Comparison of ENCODE assay signal across 16 cellular contexts in the genomic region with DNA sequence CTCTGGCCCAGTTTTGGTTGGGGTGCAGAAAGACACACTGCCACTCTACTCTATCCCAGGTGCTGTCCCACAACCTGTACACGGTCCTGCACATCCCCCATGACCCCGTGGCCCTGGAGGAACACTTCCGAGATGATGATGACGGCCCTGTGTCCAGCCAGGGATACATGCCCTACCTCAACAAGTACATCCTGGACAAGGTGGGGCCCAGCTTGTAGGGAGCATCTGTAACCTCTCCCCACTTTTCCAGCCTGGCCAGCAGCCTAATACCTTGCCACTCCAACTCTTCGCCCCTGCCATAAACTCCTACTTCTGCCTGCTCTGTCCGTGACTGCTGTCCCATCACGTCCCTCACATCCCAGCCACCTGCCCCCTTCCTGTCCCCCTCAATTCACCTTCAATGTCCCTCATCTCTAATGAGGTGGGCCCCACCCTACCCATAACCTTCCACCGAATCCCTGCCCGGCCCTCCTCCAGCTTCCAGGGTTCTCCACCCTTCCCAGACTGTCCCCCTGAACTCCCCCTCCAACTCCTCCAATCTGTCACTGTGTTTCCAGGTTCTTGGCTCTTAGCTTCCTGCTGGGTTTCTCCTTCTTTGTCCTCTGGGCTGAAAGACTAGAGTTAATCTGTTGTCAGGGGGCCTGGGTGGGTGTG. TPM values are rescaled to one million over a fixed set of nuclear protein-coding genes. Genes with fewer than 3 reads are reported as not detected.
DNase-seq lines count a peak whose midpoint lies in the region; ATAC-seq and TF ChIP-seq lines count a peak whose summit lies in the region.
"Had no signal": no experiment of that assay in that cellular context is flagged by ENCODE, and none has a peak within 500 bp of the region (broad histone marks: within the 10 kb centered on the region; RNA-seq: fewer than 3 reads in every experiment).

No MANE protein-coding gene starts in this region.

- CTCF ChIA-PET in T-cell (lab: Charles Lee), result interaction anchor here (1.1 to 2.3 kb wide), 4 partner anchors 9 to 18 kb away, joined by 4 to 9 read pairs (median 6); partner anchors contain the start of gene DEF6 (in 1 of the 2)

- peaks cover 62% of the 10 kb centered on the region for H3K36me3 Mint-ChIP-seq in activated CD4-positive, alpha-beta T cell treated with anti-CD3 and anti-CD28 coated beads, Interleukin-2, amount 10 ng/mL, durations not matched to agents 24 days and 14 days (ENCODE audit: low read depth)
- H3K36me3 Mint-ChIP-seq in T-cell, result peaks cover 59% of the 10 kb centered on the region

- no peak for ATAC-seq in T-cell (replicated peaks in 1 of 4)
- ATAC-seq in HG03571 (IDR thresholded peaks at IDR 0.05; ENCODE audit: unreplicated experiment), result no peak

- H3K27ac Mint-ChIP-seq in activated CD4-positive, alpha-beta T cell treated with anti-CD3 and anti-CD28 coated beads, Interleukin-2, amount 10 ng/mL, durations not matched to agents 24 days and 14 days, result peak overlapping the region; percentile 90
- peak overlapping the region; percentile 99 for H3K27ac Mint-ChIP-seq in T-cell

- no peak for TF ChIP-seq CTCF in coronary artery (IDR thresholded peaks at IDR 0.05)

- H3K27me3 Mint-ChIP-seq in activated CD4-positive, alpha-beta T cell treated with anti-CD3 and anti-CD28 coated beads, Interleukin-2, amount 10 ng/mL, durations not matched to agents 24 days and 14 days, result no peaks in the 10 kb centered on the region
- H3K27me3 Mint-ChIP-seq in T-cell, result no peaks in the 10 kb centered on the region

- POLR2A ChIA-PET in T-cell (lab: Charles Lee), result interaction anchor here in 1 of 2 donors (0.6 kb wide), 2 partner anchors 399 to 1230 kb away, joined by 3 to 8 read pairs; no protein-coding TSS in a partner anchor

- no peak for DNase-seq in activated CD4-positive, alpha-beta T cell treated with anti-CD3 and anti-CD28 coated beads, Interleukin-2, amount 10 ng/mL, durations not matched to agents 24 days and 14 days
- no peak for DNase-seq in activated CD4-positive, alpha-beta T cell treated with anti-CD3 and anti-CD28 coated beads, Interleukin-2, amount 50 U/mL, for 48 hours
- DNase-seq in T-cell (no peak), coronary artery (ENCODE audit: low spot score) (peak; percentile 50), posterior vena cava (ENCODE audit: low spot score) (peak; percentile 67), pons (ENCODE audit: low spot score) (no peak)
- no peak for DNase-seq in effector CD8-positive, alpha-beta T cell (lab: John Stamatoyannopoulos, UW)
- DNase-seq: Caco-2, glutamatergic neuron, mammary epithelial cell, NCI-H2029, NCI-H510A treated with DMSO at 0.1 percent for 48 hours, nucleus accumbens had no signal

- no peaks in the 10 kb centered on the region for H3K9me3 Mint-ChIP-seq in activated CD4-positive, alpha-beta T cell treated with anti-CD3 and anti-CD28 coated beads, Interleukin-2, amount 10 ng/mL, durations not matched to agents 24 days and 14 days
- H3K9me3 Mint-ChIP-seq in T-cell, result no peaks in the 10 kb centered on the region

- H3K4me3 Mint-ChIP-seq in activated CD4-positive, alpha-beta T cell treated with anti-CD3 and anti-CD28 coated beads, Interleukin-2, amount 10 ng/mL, durations not matched to agents 24 days and 14 days, result peak overlapping the region; percentile 74
- peak overlapping the region; percentile 70 to 78 (median 71) for H3K4me3 Mint-ChIP-seq in T-cell

- intact Hi-C loops in activated CD4-positive, alpha-beta T cell treated with anti-CD3 and anti-CD28 coated beads, Interleukin-2, amount 10 ng/mL, durations not matched to agents 24 days and 14 days (cut with micrococcal nuclease), result loop anchor here (1.0 to 2.0 kb wide), 2 partner anchors 10 to 17 kb away; no protein-coding TSS in a partner anchor
- intact Hi-C loops in posterior vena cava (cut with DNase I), result no loop called here

- no peak overlapping the region for H3K4me3 ChIP-seq in coronary artery
- H3K4me3 ChIP-seq: esophagus muscularis mucosa, SK-N-MC had no signal

- peaks cover 69% of the 10 kb centered on the region for H3K4me1 Mint-ChIP-seq in activated CD4-positive, alpha-beta T cell treated with anti-CD3 and anti-CD28 coated beads, Interleukin-2, amount 10 ng/mL, durations not matched to agents 24 days and 14 days
- peaks cover 82 to 91% (median 84%) of the 10 kb centered on the region in 3 donors for H3K4me1 Mint-ChIP-seq in T-cell

- H3K27ac ChIP-seq in coronary artery, result no peak overlapping the region
- H3K27ac ChIP-seq: esophagus muscularis mucosa, SK-N-MC had no signal

RNA-seq across cellular contexts. Expression of gene DEF6, which starts 12.1 kb away (rescaled TPM):
- total RNA-seq in activated CD4-positive, alpha-beta T cell treated with anti-CD3 and anti-CD28 coated beads, Interleukin-2, amount 10 ng/mL, durations not matched to agents 24 days and 14 days, result 103 and 113 TPM in 2 replicates
- 100 to 1,000 TPM; 221 to 311 (median 298) TPM for total RNA-seq in T-cell
- 1 to 10 TPM; 5.5 to 6.0 TPM for total RNA-seq in posterior vena cava

RNA-seq across cellular contexts. Expression of gene PPARD, which starts 32.6 kb away (rescaled TPM):
- 19.0 TPM in 2 replicates for total RNA-seq in activated CD4-positive, alpha-beta T cell treated with anti-CD3 and anti-CD28 coated beads, Interleukin-2, amount 10 ng/mL, durations not matched to agents 24 days and 14 days
- 10 to 100 TPM; 36.8 to 41.3 (median 37.9) TPM for total RNA-seq in T-cell
- total RNA-seq in posterior vena cava, result 10 to 100 TPM; 16.3 to 19.8 TPM

RNA-seq across cellular contexts. Expression of gene ZNF76, which starts 50.2 kb away (rescaled TPM):
- total RNA-seq in activated CD4-positive, alpha-beta T cell treated with anti-CD3 and anti-CD28 coated beads, Interleukin-2, amount 10 ng/mL, durations not matched to agents 24 days and 14 days, result 31.0 and 31.4 TPM in 2 replicates
- total RNA-seq in T-cell (10 to 100 TPM; 72.7 to 91.3 (median 84.8) TPM), posterior vena cava (10 to 100 TPM; 23.1 to 29.6 TPM)

Comparison
In these comparisons a context has a peak if more than half of its experiments do, and no peak if none do; other contexts are left out.
1. DNase-seq: peak in coronary artery (single experiment) and posterior vena cava (single experiment); none in activated CD4-positive, alpha-beta T cell treated with anti-CD3 and anti-CD28 coated beads, Interleukin-2, amount 10 ng/mL, durations not matched to agents 24 days and 14 days (single experiment), activated CD4-positive, alpha-beta T cell treated with anti-CD3 and anti-CD28 coated beads, Interleukin-2, amount 50 U/mL, for 48 hours (0 of 2), T-cell (0 of 34), pons (single experiment) and effector CD8-positive, alpha-beta T cell (single experiment).
2. RNA of gene DEF6, which starts 12.1 kb away (total RNA-seq): 221 to 311 TPM in T-cell and 103 to 113 TPM in activated CD4-positive, alpha-beta T cell treated with anti-CD3 and anti-CD28 coated beads, Interleukin-2, amount 10 ng/mL, durations not matched to agents 24 days and 14 days; 5.5 to 6.0 TPM in posterior vena cava; every median in the first group is over 10 times any median in the second.